ENCODE assay signal across 8 cellular contexts in the genomic region with DNA sequence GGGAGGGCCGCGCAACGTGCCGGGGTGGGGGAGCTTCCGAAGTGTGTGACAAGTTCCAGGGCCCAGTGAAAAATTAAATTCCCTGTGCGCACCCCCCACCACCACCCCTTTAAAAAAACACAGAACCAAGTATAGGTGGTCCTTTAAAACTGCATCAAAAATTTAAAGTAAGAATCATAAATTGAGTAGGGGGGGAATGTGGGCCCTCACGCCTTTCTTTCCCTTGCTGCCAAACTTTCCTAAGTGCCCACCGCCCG. TPM values are rescaled to one million over a fixed set of nuclear protein-coding genes. Genes with fewer than 3 reads are reported as not detected.
DNase-seq lines count a peak whose midpoint lies in the region; ATAC-seq and TF ChIP-seq lines count a peak whose summit lies in the region.

No MANE protein-coding gene starts in this region.

- no peak overlapping the region for H3K23ac ChIP-seq in IMR-90 (ENCODE audit: low read depth, low read length)

- H3K9me3 ChIP-seq in BE2C (no peaks in the 10 kb centered on the region), IMR-90 (ENCODE audit: control insufficient read depth, insufficient read depth, low read length) (no peaks in the 10 kb centered on the region), uterus (no peaks in the 10 kb centered on the region)

- no peak overlapping the region for H3K56ac ChIP-seq in IMR-90 (ENCODE audit: extremely low read depth, insufficient read depth, low read length)

- no peak overlapping the region for H3K27ac ChIP-seq in IMR-90 (ENCODE audit: insufficient read depth, low read length)
- no peak overlapping the region for H3K27ac ChIP-seq in uterus

- no peak for ATAC-seq in IMR-90 (ENCODE audit: low read depth)
- ATAC-seq in natural killer cell, result no peak
- no peak for ATAC-seq in HG02870 (IDR thresholded peaks at IDR 0.05; ENCODE audit: unreplicated experiment)

- no peak overlapping the region for H3K4me2 ChIP-seq in IMR-90 (ENCODE audit: low read depth, low read length)

- H3K14ac ChIP-seq in IMR-90 (replicated peaks; ENCODE audit: low read depth, low read length), result no peak overlapping the region

- H3K36me3 ChIP-seq in BE2C (peaks cover under 1% of the 10 kb centered on the region), IMR-90 (ENCODE audit: control insufficient read depth, insufficient read depth, low read length) (no peaks in the 10 kb centered on the region), uterus (no peaks in the 10 kb centered on the region)

- no peak overlapping the region for H2AK9ac ChIP-seq in IMR-90 (replicated peaks; ENCODE audit: low read depth, low read length, poor library complexity)

- intact Hi-C loops in IMR-90 (cut with micrococcal nuclease) (loop anchor here (1.0 to 10.0 kb wide), 5 partner anchors 214 to 1976 kb away; no protein-coding TSS in a partner anchor), natural killer cell (cut with micrococcal nuclease) (no loop called here), uterus (cut with DNase I; ENCODE audit: low total_unique reads) (no loop called here)

- H3K36me3 Mint-ChIP-seq in chondrocyte (ENCODE audit: low read depth) (peaks cover 3% of the 10 kb centered on the region), natural killer cell (no peaks in the 10 kb centered on the region)

- H3K4me1 ChIP-seq in BE2C, result no peaks in the 10 kb centered on the region
- no peaks in the 10 kb centered on the region for H3K4me1 ChIP-seq in IMR-90 (ENCODE audit: control insufficient read depth, insufficient read depth, low read length)
- H3K4me1 ChIP-seq in uterus, result peaks cover 0 to 29% of the 10 kb centered on the region in 2 donors

- H3K9me1 ChIP-seq in IMR-90 (ENCODE audit: insufficient read depth, low read length), result no peaks in the 10 kb centered on the region

- TF ChIP-seq POLR2A in IMR-90 (IDR thresholded peaks at IDR 0.05; ENCODE audit: low read depth, low read length), result no peak
- no peak for TF ChIP-seq POLR2A in uterus (IDR thresholded peaks at IDR 0.05)

- H4K8ac ChIP-seq in IMR-90 (ENCODE audit: low read depth in 2 of 2, low read length in 2 of 2), result no peak overlapping the region

- no peak overlapping the region for H4K91ac ChIP-seq in IMR-90 (ENCODE audit: insufficient read depth, low read depth, low read length)

- TF ChIP-seq CTCF in BE2C (IDR thresholded peaks at IDR 0.05; ENCODE audit: low read depth, low read length), result no peak
- no peak for TF ChIP-seq CTCF in IMR-90 (conservative IDR thresholded peaks at IDR 0.05; ENCODE audit: low read depth, low read length)
- no peak for TF ChIP-seq CTCF in chondrocyte (IDR thresholded peaks at IDR 0.05)
- TF ChIP-seq CTCF in natural killer cell (IDR thresholded peaks at IDR 0.05), result no peak
- no peak for TF ChIP-seq CTCF in uterus (IDR thresholded peaks at IDR 0.05)

- DNase-seq in BE2C, result no peak
- no peak for DNase-seq in IMR-90
- no peak for DNase-seq in chondrocyte (ENCODE audit: low spot score)
- DNase-seq in natural killer cell, result no peak
- DNase-seq in DMS79 treated with DMSO at 0.1 percent for 48 hours (lab: John Stamatoyannopoulos, UW), result no peak
- DNase-seq in GM19238 (ENCODE audit: insufficient read length, low spot score), result no peak
- DNase-seq in uterus, result no peak

- no peak overlapping the region for H2BK20ac ChIP-seq in IMR-90 (ENCODE audit: low read depth, low read length)

- POLR2A ChIA-PET in IMR-90 (lab: Charles Lee; ENCODE audit: unreplicated experiment), result no interaction called here

- TF ChIP-seq RAD21 in IMR-90 (IDR thresholded peaks at IDR 0.05; ENCODE audit: low read length), result no peak

- H3K27me3 ChIP-seq in BE2C, result peaks cover 7% of the 10 kb centered on the region; the same call in 1 of the 2 replicates
- H3K27me3 ChIP-seq in IMR-90 (ENCODE audit: control insufficient read depth, insufficient read depth, low read length), result peaks cover 44% of the 10 kb centered on the region
- peaks cover 7 to 50% of the 10 kb centered on the region in 2 donors for H3K27me3 ChIP-seq in uterus

- CTCF ChIA-PET in IMR-90 (lab: Yijun Ruan, JAX), result interaction anchor here (0.6 kb wide), 1 partner anchor 16 kb away, joined by 4 read pairs; no protein-coding TSS in a partner anchor

- no CpG with 5 or more reads among the region's 9 CpGs for WGBS in IMR-90 (ENCODE audit: extremely low coverage in 2 of 2, insufficient read length in 1 of 2), 2 experiments

- H3K27ac Mint-ChIP-seq in chondrocyte (ENCODE audit: unreplicated experiment), result no peak overlapping the region
- H3K27ac Mint-ChIP-seq in natural killer cell, result peak overlapping the region in 1 of 2 donors; percentile 35

- BruUV-seq in IMR-90 (replicated peaks; lab: Mats Ljungman, UMichigan), result no TSS peak

- no peak overlapping the region for H3K9ac ChIP-seq in IMR-90 (ENCODE audit: low read depth, low read length)

- H3K27me3 Mint-ChIP-seq in chondrocyte (ENCODE audit: low read depth) (peaks cover 4% of the 10 kb centered on the region), natural killer cell (ENCODE audit: low read depth in 2 of 2) (peaks cover 43 to 59% of the 10 kb centered on the region in 2 donors)

- H2AK5ac ChIP-seq in IMR-90 (ENCODE audit: low read depth, low read length), result no peak overlapping the region

- H2BK5ac ChIP-seq in IMR-90 (ENCODE audit: low read depth, low read length, poor library complexity, severe bottlenecking), result no peak overlapping the region

- no peak overlapping the region for H4K5ac ChIP-seq in IMR-90 (ENCODE audit: low read depth, low read length)

- H2AFZ ChIP-seq in IMR-90 (replicated peaks; ENCODE audit: low read length, poor library complexity), result peak overlapping the region; percentile 3

- H4K20me1 ChIP-seq in IMR-90 (ENCODE audit: insufficient read depth, low read length), result no peaks in the 10 kb centered on the region

- H2BK120ac ChIP-seq in IMR-90 (ENCODE audit: low read depth, low read length), result no peak overlapping the region

- H3K4me3 Mint-ChIP-seq in chondrocyte (ENCODE audit: unreplicated experiment) (peak overlapping the region; percentile 91), natural killer cell (peak overlapping the region; percentile 70)

- dilution Hi-C loops in IMR-90 (cut with HindIII; ENCODE audit: low sequenced_read_pairs, unreplicated experiment), result no loop called here

- H3K79me1 ChIP-seq in IMR-90 (ENCODE audit: low read depth in 1 of 2, low read length in 2 of 2), result no peaks in the 10 kb centered on the region

- H3K18ac ChIP-seq in IMR-90 (ENCODE audit: low read depth, low read length), result no peak overlapping the region

- peak overlapping the region; percentile 87 for H3K4me3 ChIP-seq in BE2C (ENCODE audit: low read depth, low read length)
- H3K4me3 ChIP-seq in IMR-90 (ENCODE audit: insufficient read depth, low read depth, low read length), result no peak overlapping the region
- peak overlapping the region in 1 of 2 donors; percentile 49 for H3K4me3 ChIP-seq in uterus

- H3K4me1 Mint-ChIP-seq in chondrocyte (ENCODE audit: low read depth), result peaks cover 27% of the 10 kb centered on the region
- peaks cover 21 to 52% of the 10 kb centered on the region in 2 donors for H3K4me1 Mint-ChIP-seq in natural killer cell

- no peaks in the 10 kb centered on the region for H3K9me3 Mint-ChIP-seq in chondrocyte (ENCODE audit: low read depth)
- no peaks in the 10 kb centered on the region for H3K9me3 Mint-ChIP-seq in natural killer cell

- in situ Hi-C loops in IMR-90 (cut with MboI; ENCODE audit: low sequenced_read_pairs), result no loop called here

- no peak overlapping the region for H3K4ac ChIP-seq in IMR-90 (ENCODE audit: low read depth, low read length)

- no peak overlapping the region for H2BK15ac ChIP-seq in IMR-90 (ENCODE audit: low read depth, low read length)

TF ChIP-seq in IMR-90, 13 proteins besides CTCF, POLR2A, EP300 and RAD21:
- TF ChIP-seq, protein P1, sequence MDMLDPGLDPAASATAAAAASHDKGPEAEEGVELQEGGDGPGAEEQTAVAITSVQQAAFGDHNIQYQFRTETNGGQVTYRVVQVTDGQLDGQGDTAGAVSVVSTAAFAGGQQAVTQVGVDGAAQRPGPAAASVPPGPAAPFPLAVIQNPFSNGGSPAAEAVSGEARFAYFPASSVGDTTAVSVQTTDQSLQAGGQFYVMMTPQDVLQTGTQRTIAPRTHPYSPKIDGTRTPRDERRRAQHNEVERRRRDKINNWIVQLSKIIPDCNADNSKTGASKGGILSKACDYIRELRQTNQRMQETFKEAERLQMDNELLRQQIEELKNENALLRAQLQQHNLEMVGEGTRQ (IDR thresholded peaks at IDR 0.05; ENCODE audit: low read depth, low read length), result no peak
- no peak for TF ChIP-seq NFE2L2 (IDR thresholded peaks at IDR 0.05; ENCODE audit: low read depth, low read length)
- TF ChIP-seq CHD1 (IDR thresholded peaks at IDR 0.05; ENCODE audit: low read depth, low read length), result no peak
- no peak for TF ChIP-seq FOS (IDR thresholded peaks at IDR 0.05; ENCODE audit: low read depth, low read length)
- no peak for TF ChIP-seq CEBPB (IDR thresholded peaks at IDR 0.05; ENCODE audit: low read depth, low read length)
- TF ChIP-seq MAFK (IDR thresholded peaks at IDR 0.05; ENCODE audit: low read depth, low read length), result no peak
- TF ChIP-seq, protein P2, sequence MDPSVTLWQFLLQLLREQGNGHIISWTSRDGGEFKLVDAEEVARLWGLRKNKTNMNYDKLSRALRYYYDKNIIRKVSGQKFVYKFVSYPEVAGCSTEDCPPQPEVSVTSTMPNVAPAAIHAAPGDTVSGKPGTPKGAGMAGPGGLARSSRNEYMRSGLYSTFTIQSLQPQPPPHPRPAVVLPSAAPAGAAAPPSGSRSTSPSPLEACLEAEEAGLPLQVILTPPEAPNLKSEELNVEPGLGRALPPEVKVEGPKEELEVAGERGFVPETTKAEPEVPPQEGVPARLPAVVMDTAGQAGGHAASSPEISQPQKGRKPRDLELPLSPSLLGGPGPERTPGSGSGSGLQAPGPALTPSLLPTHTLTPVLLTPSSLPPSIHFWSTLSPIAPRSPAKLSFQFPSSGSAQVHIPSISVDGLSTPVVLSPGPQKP (IDR thresholded peaks at IDR 0.05; ENCODE audit: borderline replicate concordance, low read depth, low read length), result no peak
- no peak for TF ChIP-seq RFX5 (IDR thresholded peaks at IDR 0.05; ENCODE audit: low read depth, low read length)
- TF ChIP-seq MAZ (IDR thresholded peaks at IDR 0.05; ENCODE audit: borderline replicate concordance, low read depth, low read length), result no peak
- TF ChIP-seq SMC3 (IDR thresholded peaks at IDR 0.05; ENCODE audit: low read depth, low read length), result no peak
- TF ChIP-seq BHLHE40 (IDR thresholded peaks at IDR 0.05; ENCODE audit: low read depth, low read length), result no peak
- no peak for TF ChIP-seq MXI1 (IDR thresholded peaks at IDR 0.05; ENCODE audit: borderline replicate concordance, low read depth, low read length)
- TF ChIP-seq RCOR1 (IDR thresholded peaks at IDR 0.05; ENCODE audit: insufficient replicate concordance, low read length), result no peak
TF ChIP-seq in IMR-90: peak in this region for 0.

RNA-seq across cellular contexts. Expression of a gene that starts 2.5 kb away (rescaled TPM):
- polyA plus RNA-seq in BE2C (2012; ENCODE audit: insufficient read depth, insufficient read length, low read depth), result 6.5 TPM
- 1.1 and 1.7 TPM in 2 replicates for total RNA-seq in IMR-90 (2012; rRNA removed)
- polyA plus RNA-seq in IMR-90 (2012; rRNA removed), result 1.0 and 1.2 TPM in 2 replicates
- 0.51 and 0.54 TPM in 2 replicates for polyA plus RNA-seq in IMR-90 (2012; cell fraction: cytosol; rRNA removed)
- polyA plus RNA-seq in IMR-90 (2012; cell fraction: nucleus; rRNA removed; ENCODE audit: low replicate concordance), result 0.81 and 2.6 TPM in 2 replicates
- 11.1 to 15.4 TPM (median 13.4 TPM) in 3 replicates for total RNA-seq in chondrocyte
- total RNA-seq in natural killer cell, result 1 to 10 TPM; 2.6 to 3.5 (median 3.0) TPM
- total RNA-seq in uterus, result 1 to 10 TPM; 1.5 to 8.8 (median 3.2) TPM
